1 cellular context compared by ENCODE assay signal in the genomic region with DNA sequence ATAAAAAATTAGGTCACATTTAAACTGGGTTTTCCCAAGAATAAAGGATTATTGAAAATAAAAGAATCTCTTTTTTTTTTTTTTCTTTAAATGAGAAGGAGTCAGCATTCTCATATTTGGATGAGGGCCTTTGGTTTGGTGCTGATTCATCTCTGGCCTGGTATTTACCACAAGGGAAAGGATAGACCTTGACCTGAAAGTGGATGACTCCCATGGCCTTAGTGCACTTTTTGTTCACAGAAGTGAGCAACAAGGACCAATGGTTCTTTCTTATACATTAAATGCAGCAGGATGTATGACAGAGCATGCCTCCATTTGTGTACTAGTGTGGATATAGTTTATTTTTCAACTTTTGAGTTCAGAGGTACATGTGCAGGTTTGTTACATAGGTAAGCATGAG.
A peak's percentile ranks its signal among the peaks of the same experiment; 100 is the strongest.
TF ChIP-seq lines count a peak whose summit lies in the region.

No MANE protein-coding gene starts in this region.

TF ChIP-seq in HepG2, 621 proteins besides CTCF, POLR2A, EP300 and RAD21 (continued from another document):
- TF ChIP-seq, protein P1, sequence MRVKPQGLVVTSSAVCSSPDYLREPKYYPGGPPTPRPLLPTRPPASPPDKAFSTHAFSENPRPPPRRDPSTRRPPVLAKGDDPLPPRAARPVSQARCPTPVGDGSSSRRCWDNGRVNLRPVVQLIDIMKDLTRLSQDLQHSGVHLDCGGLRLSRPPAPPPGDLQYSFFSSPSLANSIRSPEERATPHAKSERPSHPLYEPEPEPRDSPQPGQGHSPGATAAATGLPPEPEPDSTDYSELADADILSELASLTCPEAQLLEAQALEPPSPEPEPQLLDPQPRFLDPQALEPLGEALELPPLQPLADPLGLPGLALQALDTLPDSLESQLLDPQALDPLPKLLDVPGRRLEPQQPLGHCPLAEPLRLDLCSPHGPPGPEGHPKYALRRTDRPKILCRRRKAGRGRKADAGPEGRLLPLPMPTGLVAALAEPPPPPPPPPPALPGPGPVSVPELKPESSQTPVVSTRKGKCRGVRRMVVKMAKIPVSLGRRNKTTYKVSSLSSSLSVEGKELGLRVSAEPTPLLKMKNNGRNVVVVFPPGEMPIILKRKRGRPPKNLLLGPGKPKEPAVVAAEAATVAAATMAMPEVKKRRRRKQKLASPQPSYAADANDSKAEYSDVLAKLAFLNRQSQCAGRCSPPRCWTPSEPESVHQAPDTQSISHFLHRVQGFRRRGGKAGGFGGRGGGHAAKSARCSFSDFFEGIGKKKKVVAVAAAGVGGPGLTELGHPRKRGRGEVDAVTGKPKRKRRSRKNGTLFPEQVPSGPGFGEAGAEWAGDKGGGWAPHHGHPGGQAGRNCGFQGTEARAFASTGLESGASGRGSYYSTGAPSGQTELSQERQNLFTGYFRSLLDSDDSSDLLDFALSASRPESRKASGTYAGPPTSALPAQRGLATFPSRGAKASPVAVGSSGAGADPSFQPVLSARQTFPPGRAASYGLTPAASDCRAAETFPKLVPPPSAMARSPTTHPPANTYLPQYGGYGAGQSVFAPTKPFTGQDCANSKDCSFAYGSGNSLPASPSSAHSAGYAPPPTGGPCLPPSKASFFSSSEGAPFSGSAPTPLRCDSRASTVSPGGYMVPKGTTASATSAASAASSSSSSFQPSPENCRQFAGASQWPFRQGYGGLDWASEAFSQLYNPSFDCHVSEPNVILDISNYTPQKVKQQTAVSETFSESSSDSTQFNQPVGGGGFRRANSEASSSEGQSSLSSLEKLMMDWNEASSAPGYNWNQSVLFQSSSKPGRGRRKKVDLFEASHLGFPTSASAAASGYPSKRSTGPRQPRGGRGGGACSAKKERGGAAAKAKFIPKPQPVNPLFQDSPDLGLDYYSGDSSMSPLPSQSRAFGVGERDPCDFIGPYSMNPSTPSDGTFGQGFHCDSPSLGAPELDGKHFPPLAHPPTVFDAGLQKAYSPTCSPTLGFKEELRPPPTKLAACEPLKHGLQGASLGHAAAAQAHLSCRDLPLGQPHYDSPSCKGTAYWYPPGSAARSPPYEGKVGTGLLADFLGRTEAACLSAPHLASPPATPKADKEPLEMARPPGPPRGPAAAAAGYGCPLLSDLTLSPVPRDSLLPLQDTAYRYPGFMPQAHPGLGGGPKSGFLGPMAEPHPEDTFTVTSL (CRISPR knock-in tag; IDR thresholded peaks at IDR 0.05; ENCODE audit: borderline replicate concordance) = no peak
- TF ChIP-seq FOXO1 (CRISPR knock-in tag; IDR thresholded peaks at IDR 0.05) (peak; percentile 38; the same call in 1 of the 2 replicates), AGO2 (optimal IDR thresholded peaks at IDR 0.05; ENCODE audit: low read depth, low read length) (no peak), ISX (CRISPR knock-in tag; conservative IDR thresholded peaks at IDR 0.05) (no peak), GATAD1 (CRISPR knock-in tag; IDR thresholded peaks at IDR 0.05) (no peak), FOSL2 (CRISPR knock-in tag; IDR thresholded peaks at IDR 0.05) (peak; percentile 64; the same call in 1 of the 2 replicates), MAFK (conservative IDR thresholded peaks at IDR 0.05 in 1 of 2, IDR thresholded peaks at IDR 0.05 in 1 of 2; ENCODE audit: low read length in 2 of 2) (peak in 1 of 2 experiments; percentile 28; a peak in 1 of 4 replicates), ZNF253 (CRISPR knock-in tag; IDR thresholded peaks at IDR 0.05; ENCODE audit: borderline replicate concordance) (no peak), GATAD2A (CRISPR knock-in tag; IDR thresholded peaks at IDR 0.05) (0 out of 2 replicates have a peak, but pooled peaks have one; percentile 19), HOXA5 (CRISPR knock-in tag; IDR thresholded peaks at IDR 0.05) (no peak), PHF20 (CRISPR knock-in tag; IDR thresholded peaks at IDR 0.05) (no peak), KAT8 (CRISPR knock-in tag; IDR thresholded peaks at IDR 0.05) (no peak), TCF7 (IDR thresholded peaks at IDR 0.05; ENCODE audit: low read depth) (no peak), EEA1 (CRISPR knock-in tag; IDR thresholded peaks at IDR 0.05; ENCODE audit: borderline replicate concordance) (no peak), ZNF775 (CRISPR knock-in tag; IDR thresholded peaks at IDR 0.05; ENCODE audit: borderline replicate concordance) (no peak), TARDBP (CRISPR knock-in tag; IDR thresholded peaks at IDR 0.05) (no peak), NR2F1 (CRISPR knock-in tag; IDR thresholded peaks at IDR 0.05) (peak; percentile 38 to 67; a peak in 2 of 4 replicates), ZNF232 (CRISPR knock-in tag; IDR thresholded peaks at IDR 0.05; ENCODE audit: borderline replicate concordance) (no peak), ZNF776 (CRISPR knock-in tag; IDR thresholded peaks at IDR 0.05) (no peak), SIN3A (IDR thresholded peaks at IDR 0.05; ENCODE audit: borderline replicate concordance, low read depth, low read length) (no peak), NR2F6 (IDR thresholded peaks at IDR 0.05) (peak; percentile 60), NR2F6 (CRISPR knock-in tag; IDR thresholded peaks at IDR 0.05) (peak; percentile 62; the same call in 1 of the 2 replicates), PHB2 (IDR thresholded peaks at IDR 0.05; ENCODE audit: partially characterized antibody) (no peak)
- TF ChIP-seq, protein P2, sequence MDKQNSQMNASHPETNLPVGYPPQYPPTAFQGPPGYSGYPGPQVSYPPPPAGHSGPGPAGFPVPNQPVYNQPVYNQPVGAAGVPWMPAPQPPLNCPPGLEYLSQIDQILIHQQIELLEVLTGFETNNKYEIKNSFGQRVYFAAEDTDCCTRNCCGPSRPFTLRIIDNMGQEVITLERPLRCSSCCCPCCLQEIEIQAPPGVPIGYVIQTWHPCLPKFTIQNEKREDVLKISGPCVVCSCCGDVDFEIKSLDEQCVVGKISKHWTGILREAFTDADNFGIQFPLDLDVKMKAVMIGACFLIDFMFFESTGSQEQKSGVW (CRISPR knock-in tag; IDR thresholded peaks at IDR 0.05; ENCODE audit: borderline replicate concordance) = no peak
- TF ChIP-seq, protein P3, sequence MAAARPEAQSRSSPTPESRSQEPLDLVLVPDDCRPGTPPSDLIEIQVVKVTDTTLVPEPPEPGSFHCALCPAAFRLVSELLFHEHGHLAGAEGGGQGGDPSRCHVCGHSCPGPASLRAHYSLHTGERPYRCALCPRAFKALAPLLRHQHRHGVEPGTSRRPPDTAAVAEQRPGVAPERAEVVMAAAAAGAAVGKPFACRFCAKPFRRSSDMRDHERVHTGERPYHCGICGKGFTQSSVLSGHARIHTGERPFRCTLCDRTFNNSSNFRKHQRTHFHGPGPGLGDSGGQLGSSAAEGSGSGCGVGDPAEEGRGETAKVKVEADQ (CRISPR knock-in tag; IDR thresholded peaks at IDR 0.05; ENCODE audit: borderline replicate concordance) = no peak
- TF ChIP-seq, protein P4, sequence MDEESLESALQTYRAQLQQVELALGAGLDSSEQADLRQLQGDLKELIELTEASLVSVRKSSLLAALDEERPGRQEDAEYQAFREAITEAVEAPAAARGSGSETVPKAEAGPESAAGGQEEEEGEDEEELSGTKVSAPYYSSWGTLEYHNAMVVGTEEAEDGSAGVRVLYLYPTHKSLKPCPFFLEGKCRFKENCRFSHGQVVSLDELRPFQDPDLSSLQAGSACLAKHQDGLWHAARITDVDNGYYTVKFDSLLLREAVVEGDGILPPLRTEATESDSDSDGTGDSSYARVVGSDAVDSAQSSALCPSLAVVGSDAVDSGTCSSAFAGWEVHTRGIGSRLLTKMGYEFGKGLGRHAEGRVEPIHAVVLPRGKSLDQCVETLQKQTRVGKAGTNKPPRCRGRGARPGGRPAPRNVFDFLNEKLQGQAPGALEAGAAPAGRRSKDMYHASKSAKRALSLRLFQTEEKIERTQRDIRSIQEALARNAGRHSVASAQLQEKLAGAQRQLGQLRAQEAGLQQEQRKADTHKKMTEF (CRISPR knock-in tag; IDR thresholded peaks at IDR 0.05) = no peak
- TF ChIP-seq, protein P5, sequence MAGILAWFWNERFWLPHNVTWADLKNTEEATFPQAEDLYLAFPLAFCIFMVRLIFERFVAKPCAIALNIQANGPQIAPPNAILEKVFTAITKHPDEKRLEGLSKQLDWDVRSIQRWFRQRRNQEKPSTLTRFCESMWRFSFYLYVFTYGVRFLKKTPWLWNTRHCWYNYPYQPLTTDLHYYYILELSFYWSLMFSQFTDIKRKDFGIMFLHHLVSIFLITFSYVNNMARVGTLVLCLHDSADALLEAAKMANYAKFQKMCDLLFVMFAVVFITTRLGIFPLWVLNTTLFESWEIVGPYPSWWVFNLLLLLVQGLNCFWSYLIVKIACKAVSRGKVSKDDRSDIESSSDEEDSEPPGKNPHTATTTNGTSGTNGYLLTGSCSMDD (CRISPR knock-in tag; IDR thresholded peaks at IDR 0.05) = no peak
- TF ChIP-seq, protein P6, sequence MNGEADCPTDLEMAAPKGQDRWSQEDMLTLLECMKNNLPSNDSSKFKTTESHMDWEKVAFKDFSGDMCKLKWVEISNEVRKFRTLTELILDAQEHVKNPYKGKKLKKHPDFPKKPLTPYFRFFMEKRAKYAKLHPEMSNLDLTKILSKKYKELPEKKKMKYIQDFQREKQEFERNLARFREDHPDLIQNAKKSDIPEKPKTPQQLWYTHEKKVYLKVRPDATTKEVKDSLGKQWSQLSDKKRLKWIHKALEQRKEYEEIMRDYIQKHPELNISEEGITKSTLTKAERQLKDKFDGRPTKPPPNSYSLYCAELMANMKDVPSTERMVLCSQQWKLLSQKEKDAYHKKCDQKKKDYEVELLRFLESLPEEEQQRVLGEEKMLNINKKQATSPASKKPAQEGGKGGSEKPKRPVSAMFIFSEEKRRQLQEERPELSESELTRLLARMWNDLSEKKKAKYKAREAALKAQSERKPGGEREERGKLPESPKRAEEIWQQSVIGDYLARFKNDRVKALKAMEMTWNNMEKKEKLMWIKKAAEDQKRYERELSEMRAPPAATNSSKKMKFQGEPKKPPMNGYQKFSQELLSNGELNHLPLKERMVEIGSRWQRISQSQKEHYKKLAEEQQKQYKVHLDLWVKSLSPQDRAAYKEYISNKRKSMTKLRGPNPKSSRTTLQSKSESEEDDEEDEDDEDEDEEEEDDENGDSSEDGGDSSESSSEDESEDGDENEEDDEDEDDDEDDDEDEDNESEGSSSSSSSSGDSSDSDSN (CRISPR knock-in tag; IDR thresholded peaks at IDR 0.05) = no peak
